Comparison of ENCODE assay signal across 18 cellular contexts in the genomic region with DNA sequence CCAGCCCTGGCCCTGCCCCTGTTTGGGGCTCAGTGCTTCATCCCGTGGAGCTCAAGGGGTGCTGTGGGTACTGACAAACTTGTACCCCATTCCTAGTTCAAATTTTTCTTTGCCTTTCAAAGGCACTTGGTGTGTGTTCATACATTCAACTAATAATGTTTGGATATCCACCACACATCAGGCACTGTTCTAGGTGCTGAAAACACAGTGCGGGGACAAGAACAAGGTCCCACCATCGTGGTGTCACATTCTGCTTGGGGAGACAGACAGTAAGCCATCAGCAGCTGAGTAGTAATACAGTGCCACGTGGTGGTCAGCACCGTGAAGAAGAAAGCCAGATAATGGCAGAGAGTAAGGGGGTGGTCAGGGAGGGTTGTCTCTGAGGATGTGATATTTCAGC. TPM values are rescaled to one million over a fixed set of nuclear protein-coding genes. Genes with fewer than 3 reads are reported as not detected.
DNase-seq lines count a peak whose midpoint lies in the region; ATAC-seq, FAIRE-seq and TF ChIP-seq lines count a peak whose summit lies in the region.
"Had no signal": no experiment of that assay in that cellular context is flagged by ENCODE, and none has a peak within 500 bp of the region (broad histone marks: within the 10 kb centered on the region; RNA-seq: fewer than 3 reads in every experiment).

No MANE protein-coding gene starts in this region.

- H3K27me3 ChIP-seq in right atrium auricular region (no peaks in the 10 kb centered on the region), A673 (replicated peaks; ENCODE audit: insufficient read depth, low read depth, low read length, poor library complexity) (peaks cover 3% of the 10 kb centered on the region)
- H3K27me3 ChIP-seq in CD8-positive, alpha-beta T cell (ENCODE audit: insufficient read depth, low read length): no peaks in the 10 kb centered on the region
- H3K27me3 ChIP-seq: BLaER1 treated with 17β-estradiol and CSF1 and Interleukin-3, amounts not matched to agents 10 nM and 100 nM had no signal

- H3K27ac ChIP-seq in right atrium auricular region: no peak overlapping the region
- no peak overlapping the region for H3K27ac ChIP-seq in CD8-positive, alpha-beta T cell (ENCODE audit: low read depth, low read length)
- no peak overlapping the region for H3K27ac ChIP-seq in A673 (ENCODE audit: low read depth, low read length, poor library complexity, severe bottlenecking)
- H3K27ac ChIP-seq: BLaER1 treated with 17β-estradiol and CSF1 and Interleukin-3, amounts not matched to agents 10 nM and 100 nM; RWPE1 had no signal

- TF ChIP-seq CTCF in NB4 (IDR thresholded peaks at IDR 0.05; ENCODE audit: low read depth, low read length) (no peak), nephron progenitor cell (IDR thresholded peaks at IDR 0.05) (no peak), right atrium auricular region (IDR thresholded peaks at IDR 0.05) (no peak), A673 (conservative IDR thresholded peaks at IDR 0.05; ENCODE audit: low read depth, low read length) (no peak)
- no peak for TF ChIP-seq CTCF in CD8-positive, alpha-beta T cell (IDR thresholded peaks at IDR 0.05)

- H3K9me3 ChIP-seq in right atrium auricular region: no peaks in the 10 kb centered on the region
- no peaks in the 10 kb centered on the region for H3K9me3 ChIP-seq in CD8-positive, alpha-beta T cell (ENCODE audit: low read length)
- H3K9me3 ChIP-seq in A673 (ENCODE audit: low read depth, low read length, poor library complexity, severe bottlenecking): no peaks in the 10 kb centered on the region

- intact Hi-C loops in activated CD4-positive, alpha-beta memory T cell treated with anti-CD3 and anti-CD28 coated beads for 36 hours (cut with micrococcal nuclease): loop anchor here (5.0 kb wide), 1 partner anchor 99 kb away; no protein-coding TSS in a partner anchor
- intact Hi-C loops in CD8-positive, alpha-beta T cell (cut with DNase I, micrococcal nuclease): no loop called here
- intact Hi-C loops in A673 (cut with micrococcal nuclease; ENCODE audit: unreplicated experiment): no loop called here

- H3K4me1 ChIP-seq in right atrium auricular region (no peaks in the 10 kb centered on the region), A673 (ENCODE audit: insufficient read depth, low read length, poor library complexity, severe bottlenecking) (no peaks in the 10 kb centered on the region)
- peaks cover 19% of the 10 kb centered on the region for H3K4me1 ChIP-seq in CD8-positive, alpha-beta T cell (ENCODE audit: insufficient read depth, low read length)

- H3K36me3 ChIP-seq in right atrium auricular region (no peaks in the 10 kb centered on the region), A673 (ENCODE audit: insufficient read depth, low read length, poor library complexity, severe bottlenecking) (no peaks in the 10 kb centered on the region)
- H3K36me3 ChIP-seq in CD8-positive, alpha-beta T cell (ENCODE audit: insufficient read depth, low read length): no peaks in the 10 kb centered on the region
- H3K36me3 ChIP-seq: BLaER1 treated with 17β-estradiol and CSF1 and Interleukin-3, amounts not matched to agents 10 nM and 100 nM had no signal

- peaks cover 2% of the 10 kb centered on the region for H3K9me3 Mint-ChIP-seq in activated CD4-positive, alpha-beta memory T cell treated with anti-CD3 and anti-CD28 coated beads for 36 hours
- H3K9me3 Mint-ChIP-seq in activated CD4-positive, alpha-beta memory T cell treated with anti-CD3 and anti-CD28 coated beads, Interleukin-2, amount 10 ng/mL, durations not matched to agents 7 days and 5 days: no peaks in the 10 kb centered on the region
- H3K9me3 Mint-ChIP-seq in nephron progenitor cell: peaks cover 2% of the 10 kb centered on the region
- H3K9me3 Mint-ChIP-seq in CD8-positive, alpha-beta T cell: no peaks in the 10 kb centered on the region

- peak overlapping the region; percentile 61 for H3K27ac Mint-ChIP-seq in activated CD4-positive, alpha-beta memory T cell treated with anti-CD3 and anti-CD28 coated beads for 36 hours
- no peak overlapping the region for H3K27ac Mint-ChIP-seq in activated CD4-positive, alpha-beta memory T cell treated with anti-CD3 and anti-CD28 coated beads, Interleukin-2, amount 10 ng/mL, durations not matched to agents 7 days and 5 days
- peak overlapping the region; percentile 37 for H3K27ac Mint-ChIP-seq in nephron progenitor cell
- H3K27ac Mint-ChIP-seq in CD8-positive, alpha-beta T cell: no peak overlapping the region

- no peaks in the 10 kb centered on the region for H3K27me3 Mint-ChIP-seq in activated CD4-positive, alpha-beta memory T cell treated with anti-CD3 and anti-CD28 coated beads for 36 hours
- H3K27me3 Mint-ChIP-seq in activated CD4-positive, alpha-beta memory T cell treated with anti-CD3 and anti-CD28 coated beads, Interleukin-2, amount 10 ng/mL, durations not matched to agents 7 days and 5 days: peaks cover 7% of the 10 kb centered on the region
- H3K27me3 Mint-ChIP-seq in nephron progenitor cell (ENCODE audit: low read depth, poor library complexity): peaks cover 11% of the 10 kb centered on the region
- no peaks in the 10 kb centered on the region for H3K27me3 Mint-ChIP-seq in CD8-positive, alpha-beta T cell (ENCODE audit: low read depth)

- POLR2A ChIA-PET in activated CD4-positive, alpha-beta memory T cell treated with anti-CD3 and anti-CD28 coated beads for 36 hours (lab: Charles Lee): interaction anchor here (1.3 kb wide), 1 partner anchor 23 kb away, joined by 16 read pairs; no protein-coding TSS in a partner anchor
- POLR2A ChIA-PET in activated CD4-positive, alpha-beta memory T cell treated with anti-CD3 and anti-CD28 coated beads, Interleukin-2, amount 10 ng/mL, durations not matched to agents 7 days and 5 days (lab: Charles Lee): no interaction called here
- POLR2A ChIA-PET in CD8-positive, alpha-beta T cell (lab: Charles Lee): no interaction called here
- POLR2A ChIA-PET in A673 (lab: Charles Lee; ENCODE audit: low non-redundant PET): no interaction called here

- TF ChIP-seq POLR2A in GM12891 (IDR thresholded peaks at IDR 0.05; ENCODE audit: low read depth, low read length) (no peak), NB4 (IDR thresholded peaks at IDR 0.05; ENCODE audit: extremely low read depth, insufficient read length) (no peak)

- no peak for DNase-seq in activated CD4-positive, alpha-beta memory T cell treated with anti-CD3 and anti-CD28 coated beads for 36 hours
- DNase-seq in activated CD4-positive, alpha-beta memory T cell treated with anti-CD3 and anti-CD28 coated beads, Interleukin-2, amount 10 ng/mL, durations not matched to agents 7 days and 5 days: no peak
- DNase-seq in GM12891 (ENCODE audit: insufficient read length, low spot score): no peak
- peak; percentile 34 for DNase-seq in NB4 (ENCODE audit: low read depth)
- DNase-seq in nephron progenitor cell: no peak
- no peak for DNase-seq in right atrium auricular region (ENCODE audit: low spot score)
- no peak for DNase-seq in CD8-positive, alpha-beta T cell
- DNase-seq in A673 (ENCODE audit: low spot score): no peak
- DNase-seq: DMS79 treated with DMSO at 0.1 percent for 48 hours, KBM-7, MV-4-11, NCI-H1436, NCI-H2029, NCI-H748 treated with DMSO at 0.1 percent for 48 hours had no signal

- no peak overlapping the region for H3K4me3 ChIP-seq in NB4 (ENCODE audit: low read depth, low read length)
- no peak overlapping the region for H3K4me3 ChIP-seq in right atrium auricular region
- no peak overlapping the region for H3K4me3 ChIP-seq in CD8-positive, alpha-beta T cell (ENCODE audit: low read depth, low read length)
- no peak overlapping the region for H3K4me3 ChIP-seq in A673 (ENCODE audit: low read depth, low read length, poor library complexity, severe bottlenecking)
- H3K4me3 ChIP-seq: BLaER1 treated with 17β-estradiol and CSF1 and Interleukin-3, amounts not matched to agents 10 nM and 100 nM had no signal

- peaks cover 73% of the 10 kb centered on the region for H3K4me1 Mint-ChIP-seq in activated CD4-positive, alpha-beta memory T cell treated with anti-CD3 and anti-CD28 coated beads for 36 hours (ENCODE audit: low read depth)
- peaks cover 19% of the 10 kb centered on the region for H3K4me1 Mint-ChIP-seq in activated CD4-positive, alpha-beta memory T cell treated with anti-CD3 and anti-CD28 coated beads, Interleukin-2, amount 10 ng/mL, durations not matched to agents 7 days and 5 days
- peaks cover 48% of the 10 kb centered on the region for H3K4me1 Mint-ChIP-seq in nephron progenitor cell
- peaks cover 24% of the 10 kb centered on the region for H3K4me1 Mint-ChIP-seq in CD8-positive, alpha-beta T cell (ENCODE audit: low read depth)

- no peak for ATAC-seq in CD8-positive, alpha-beta T cell

- H3K4me3 Mint-ChIP-seq in activated CD4-positive, alpha-beta memory T cell treated with anti-CD3 and anti-CD28 coated beads for 36 hours: no peak overlapping the region
- no peak overlapping the region for H3K4me3 Mint-ChIP-seq in activated CD4-positive, alpha-beta memory T cell treated with anti-CD3 and anti-CD28 coated beads, Interleukin-2, amount 10 ng/mL, durations not matched to agents 7 days and 5 days
- H3K4me3 Mint-ChIP-seq in nephron progenitor cell: no peak overlapping the region
- H3K4me3 Mint-ChIP-seq in CD8-positive, alpha-beta T cell: no peak overlapping the region

- peak; percentile 91 for FAIRE-seq in GM12891 (lab: Jason Lieb, UNC)
- FAIRE-seq: A204.1, H54 had no signal

- no TSS peak for BruUV-seq in A673 (replicated peaks; lab: Mats Ljungman, UMichigan)

- CTCF ChIA-PET in activated CD4-positive, alpha-beta memory T cell treated with anti-CD3 and anti-CD28 coated beads for 36 hours (lab: Charles Lee): interaction anchor here (0.8 to 1.9 kb wide), 4 partner anchors 8 to 252 kb away, joined by 3 to 21 read pairs (median 8); no protein-coding TSS in a partner anchor
- CTCF ChIA-PET in activated CD4-positive, alpha-beta memory T cell treated with anti-CD3 and anti-CD28 coated beads, Interleukin-2, amount 10 ng/mL, durations not matched to agents 7 days and 5 days (lab: Charles Lee): no interaction called here
- CTCF ChIA-PET in CD8-positive, alpha-beta T cell (lab: Charles Lee): no interaction called here
- CTCF ChIA-PET in A673 (lab: Charles Lee): no interaction called here

- peaks cover 2% of the 10 kb centered on the region for H3K36me3 Mint-ChIP-seq in activated CD4-positive, alpha-beta memory T cell treated with anti-CD3 and anti-CD28 coated beads for 36 hours
- H3K36me3 Mint-ChIP-seq in activated CD4-positive, alpha-beta memory T cell treated with anti-CD3 and anti-CD28 coated beads, Interleukin-2, amount 10 ng/mL, durations not matched to agents 7 days and 5 days (ENCODE audit: low read depth): no peaks in the 10 kb centered on the region
- no peaks in the 10 kb centered on the region for H3K36me3 Mint-ChIP-seq in nephron progenitor cell (ENCODE audit: low read depth)
- no peaks in the 10 kb centered on the region for H3K36me3 Mint-ChIP-seq in CD8-positive, alpha-beta T cell

RNA-seq across cellular contexts. Expression of a gene that starts 32.5 kb away (rescaled TPM):
- total RNA-seq in activated CD4-positive, alpha-beta memory T cell treated with anti-CD3 and anti-CD28 coated beads for 36 hours: 1 to 10 TPM; 2.5 to 2.7 TPM
- 1 to 10 TPM; 4.1 to 4.8 TPM for total RNA-seq in activated CD4-positive, alpha-beta memory T cell treated with anti-CD3 and anti-CD28 coated beads, Interleukin-2, amount 10 ng/mL, durations not matched to agents 7 days and 5 days
- 2.1 TPM for polyA plus RNA-seq in GM12891 (2012; ENCODE audit: low read depth, missing spikeins)
- total RNA-seq in right atrium auricular region (under 1 TPM in 1 of 2 donors, not detected in 1; 0.67 TPM), A673 (2021) (3.6 and 3.9 TPM in 2 replicates)
- total RNA-seq in CD8-positive, alpha-beta T cell: 1 to 10 TPM; 1.5 to 2.0 TPM

RNA-seq across cellular contexts. Expression of a gene that starts 55.4 kb away (rescaled TPM):
- 10 to 100 TPM; 10.6 to 12.1 TPM for total RNA-seq in activated CD4-positive, alpha-beta memory T cell treated with anti-CD3 and anti-CD28 coated beads for 36 hours
- 10 to 100 TPM; 11.9 to 13.5 TPM for total RNA-seq in activated CD4-positive, alpha-beta memory T cell treated with anti-CD3 and anti-CD28 coated beads, Interleukin-2, amount 10 ng/mL, durations not matched to agents 7 days and 5 days
- 4.4 TPM for polyA plus RNA-seq in GM12891 (2012; ENCODE audit: low read depth, missing spikeins)
- total RNA-seq in right atrium auricular region (10 to 100 TPM in 1 of 2 donors, 1 to 10 TPM in 1; 8.6 to 10.3 TPM), A673 (2021) (19.4 and 20.1 TPM in 2 replicates)
- total RNA-seq in CD8-positive, alpha-beta T cell: 10 to 100 TPM in 1 of 2 experiments, 1 to 10 TPM in 1; 9.9 to 10.6 TPM

RNA-seq across cellular contexts. Expression of a gene that starts 58.8 kb away (rescaled TPM):
- 10 to 100 TPM; 36.9 to 39.5 TPM for total RNA-seq in activated CD4-positive, alpha-beta memory T cell treated with anti-CD3 and anti-CD28 coated beads for 36 hours
- total RNA-seq in activated CD4-positive, alpha-beta memory T cell treated with anti-CD3 and anti-CD28 coated beads, Interleukin-2, amount 10 ng/mL, durations not matched to agents 7 days and 5 days: 10 to 100 TPM; 50.7 to 55.7 TPM
- polyA plus RNA-seq in GM12891 (2012; ENCODE audit: low read depth, missing spikeins): 34.4 TPM
- total RNA-seq in right atrium auricular region: 10 to 100 TPM; 39.1 to 39.3 TPM
- 10 to 100 TPM; 70.2 to 73.4 TPM for total RNA-seq in CD8-positive, alpha-beta T cell
- total RNA-seq in A673 (2021): 94.1 and 103 TPM in 2 replicates

Comparison
In these comparisons a context has a peak if more than half of its experiments do, and no peak if none do; other contexts are left out.
1. H3K27ac Mint-ChIP-seq: peak in activated CD4-positive, alpha-beta memory T cell treated with anti-CD3 and anti-CD28 coated beads for 36 hours (single experiment) and nephron progenitor cell (single experiment); none in activated CD4-positive, alpha-beta memory T cell treated with anti-CD3 and anti-CD28 coated beads, Interleukin-2, amount 10 ng/mL, durations not matched to agents 7 days and 5 days (single experiment) and CD8-positive, alpha-beta T cell (single experiment).